11 cellular contexts compared by ENCODE assay signal in the genomic region with DNA sequence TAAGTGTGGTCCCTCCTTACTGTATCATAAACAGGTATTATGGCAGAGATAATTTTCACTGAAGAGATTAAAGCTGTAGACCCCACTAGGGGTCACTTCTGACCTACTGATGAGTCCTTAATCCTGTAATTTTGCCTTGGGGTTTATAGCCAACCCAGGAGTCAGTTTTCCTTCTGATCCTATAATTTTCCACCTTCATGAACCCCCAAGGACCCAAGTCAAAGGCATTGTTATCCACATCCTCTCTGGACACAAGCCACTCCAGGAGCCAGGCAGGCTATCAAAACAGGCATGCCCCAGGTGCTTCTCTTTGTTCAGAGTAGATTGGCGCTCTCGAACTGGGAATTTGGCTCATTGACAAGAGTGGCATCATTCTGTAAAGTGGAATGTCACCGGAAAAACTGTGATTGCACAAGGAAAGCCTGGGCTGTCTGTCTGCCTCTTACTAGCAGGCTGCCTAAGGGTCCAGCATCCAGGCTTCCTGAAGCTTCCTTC.
DNase-seq lines count a peak whose midpoint lies in the region; ATAC-seq, FAIRE-seq and TF ChIP-seq lines count a peak whose summit lies in the region.
"Had no signal": no experiment of that assay in that cellular context is flagged by ENCODE, and none has a peak within 500 bp of the region (broad histone marks: within the 10 kb centered on the region; RNA-seq: fewer than 3 reads in every experiment).

No MANE protein-coding gene starts in this region.

- peak; percentile 74 for TF ChIP-seq RAD21 in H1 (IDR thresholded peaks at IDR 0.05 in 1 of 2, conservative IDR thresholded peaks at IDR 0.05 in 1 of 2; ENCODE audit: low read depth in 2 of 2, low read length in 2 of 2)

- no peak overlapping the region for H3K18ac ChIP-seq in H1 (ENCODE audit: extremely low read depth, low read length)

- H2BK15ac ChIP-seq in H1 (ENCODE audit: low read length): no peak overlapping the region

- H3K4ac ChIP-seq in H1 (replicated peaks; ENCODE audit: insufficient read length, low read depth, low read length): no peak overlapping the region

- H3K23me2 ChIP-seq in H1 (ENCODE audit: low read depth, low read length): no peaks in the 10 kb centered on the region

- H3K27ac ChIP-seq in H1 (ENCODE audit: low read depth, low read length): no peak overlapping the region
- H3K27ac ChIP-seq: GM23248 had no signal

- TF ChIP-seq EP300 in H1 (IDR thresholded peaks at IDR 0.05; ENCODE audit: borderline replicate concordance in 1 of 2, low read depth in 2 of 2, low read length in 2 of 2): no peak

- H4K8ac ChIP-seq in H1 (ENCODE audit: extremely low read depth, insufficient read depth, low read length): no peak overlapping the region

- no peak for ATAC-seq in HG02763 (IDR thresholded peaks at IDR 0.05; ENCODE audit: unreplicated experiment)
- ATAC-seq: K562; stimulated activated effector memory CD8-positive, alpha-beta T cell treated with anti-CD3 and anti-CD28 coated beads, Interleukin-12 subunit alpha, Interleukin-12 subunit beta, amount 100 ng/mL, for 72 hours had no signal

- WGBS in H1 (ENCODE audit: extremely low coverage in 1 of 2, insufficient coverage in 1 of 2, insufficient read length in 1 of 2, insufficient replicate concordance in 2 of 2, low coverage in 1 of 2, low lambda C conversion rate in 2 of 2, missing lambda C conversion rate in 1 of 2), 2 experiments: 86% methylated on average over 3 of the region's 3 CpGs; no CpG with 5 or more reads in 1 of the 2 experiments

- H3K27me3 ChIP-seq in H1 (replicated peaks in 1 of 4; ENCODE audit: control insufficient read depth in 3 of 4, extremely low read depth in 1 of 4, insufficient read depth in 3 of 4, low read length in 3 of 4): no peaks in the 10 kb centered on the region

- no peak overlapping the region for H4K91ac ChIP-seq in H1 (replicated peaks; ENCODE audit: insufficient read length, low read length)

- CTCF ChIA-PET in H1 (lab: Charles Lee; ENCODE audit: partially characterized antibody): interaction anchor here (0.7 to 1.3 kb wide), 2 partner anchors 23 to 207 kb away, joined by 4 read pairs; no protein-coding TSS in a partner anchor

- H4K20me1 ChIP-seq in H1 (replicated peaks in 1 of 2; ENCODE audit: control insufficient read depth in 1 of 2, insufficient read depth in 2 of 2, low read length in 2 of 2): no peaks in the 10 kb centered on the region

- no peak overlapping the region for H2BK120ac ChIP-seq in H1 (replicated peaks; ENCODE audit: low read depth, low read length)

- H3K14ac ChIP-seq in H1 (ENCODE audit: insufficient read length): no peak overlapping the region

- H3K4me2 ChIP-seq in H1 (ENCODE audit: insufficient read depth in 1 of 2, low read depth in 2 of 2, low read length in 2 of 2): no peak overlapping the region

- H4K5ac ChIP-seq in H1 (ENCODE audit: insufficient read length, low read depth, low read length): no peak overlapping the region

- peaks cover 0 to 3% (median under 1%) of the 10 kb centered on the region in 4 experiments; a peak in 1 of 7 replicates for H3K4me1 ChIP-seq in H1 (replicated peaks in 1 of 4; ENCODE audit: control insufficient read depth in 3 of 4, insufficient read depth in 4 of 4, low read length in 3 of 4)

- no peak overlapping the region for H2BK5ac ChIP-seq in H1 (ENCODE audit: low read depth, low read length)

- H3K4me3 ChIP-seq in H1 (ENCODE audit: extremely low read depth in 1 of 4, insufficient read depth in 2 of 4, low read depth in 3 of 4, low read length in 4 of 4): no peak overlapping the region
- H3K4me3 ChIP-seq: GM23248, K562 had no signal

- no peaks in the 10 kb centered on the region for H3K9me3 ChIP-seq in H1 (ENCODE audit: insufficient read depth in 2 of 2, low read depth in 1 of 2, low read length in 1 of 2)

- H3K79me2 ChIP-seq in H1 (ENCODE audit: control insufficient read depth in 1 of 2, insufficient read depth in 2 of 2, low read length in 2 of 2): no peaks in the 10 kb centered on the region

- no peak overlapping the region for H2BK12ac ChIP-seq in H1 (ENCODE audit: low read depth, low read length)

- H3K9ac ChIP-seq in H1 (replicated peaks in 1 of 4; ENCODE audit: extremely low read depth in 1 of 4, low read depth in 3 of 4, low read length in 3 of 4): no peak overlapping the region
- H3K9ac ChIP-seq: GM23248 had no signal

- 0 out of 2 replicates have a peak overlapping the region, but pooled peaks have one; percentile 54 for H2AFZ ChIP-seq in H1 (ENCODE audit: low read length)
- H2AFZ ChIP-seq: GM23248 had no signal

- no peak overlapping the region for H2AK5ac ChIP-seq in H1 (ENCODE audit: low read depth, low read length)

- H3K36me3 ChIP-seq in H1 (ENCODE audit: control insufficient read depth in 2 of 4, insufficient read depth in 4 of 4, low read length in 3 of 4): no peaks in the 10 kb centered on the region

- H3K79me1 ChIP-seq in H1 (ENCODE audit: low read depth, low read length): no peaks in the 10 kb centered on the region

- no peak overlapping the region for H3K56ac ChIP-seq in H1 (replicated peaks; ENCODE audit: insufficient read length, low read depth, low read length)

- POLR2A ChIA-PET in H1 (lab: Charles Lee; ENCODE audit: partially characterized antibody): no interaction called here

- DNase-seq in NCI-H1105 treated with DMSO at 0.1 percent for 48 hours (lab: John Stamatoyannopoulos, UW) (peak; percentile 97), NCI-H345 (lab: John Stamatoyannopoulos, UW) (peak; percentile 94), H1 (ENCODE audit: low read depth in 1 of 2, low spot score in 2 of 2) (no peak), pulmonary artery endothelial cell (ENCODE audit: low read depth, low spot score) (peak; percentile 96), UCSD-AML1 (lab: John Stamatoyannopoulos, UW; ENCODE audit: unreplicated experiment) (no peak), NCI-H226 (no peak)
- DNase-seq: GM23248 had no signal

- H2BK20ac ChIP-seq in H1 (ENCODE audit: low read length): no peak overlapping the region

- H3K23ac ChIP-seq in H1 (ENCODE audit: insufficient read length): no peak overlapping the region

- peak in 2 of 3 experiments; percentile 22 to 27; a peak in 2 of 4 replicates for TF ChIP-seq CTCF in H1 (IDR thresholded peaks at IDR 0.05; ENCODE audit: control extremely low read depth in 1 of 3, insufficient read depth in 1 of 3, low read depth in 1 of 3, low read length in 3 of 3)

- no peak for FAIRE-seq in H1 (lab: Jason Lieb, UNC)
- FAIRE-seq: GM19239, K562 had no signal

- no peak for TF ChIP-seq POLR2A in H1 (IDR thresholded peaks at IDR 0.05; ENCODE audit: control extremely low read depth in 1 of 2, low read depth in 2 of 2, low read length in 2 of 2)

TF ChIP-seq in H1, 55 proteins besides CTCF, POLR2A, EP300 and RAD21:
- TF ChIP-seq SIX5 (IDR thresholded peaks at IDR 0.05; ENCODE audit: low read depth, low read length): no peak
- TF ChIP-seq NANOG (IDR thresholded peaks at IDR 0.05; ENCODE audit: insufficient read depth, low read depth, low read length, poor library complexity, severe bottlenecking): no peak
- TF ChIP-seq SP2 (IDR thresholded peaks at IDR 0.05; ENCODE audit: low read length): no peak
- no peak for TF ChIP-seq GTF2F1 (IDR thresholded peaks at IDR 0.05; ENCODE audit: borderline replicate concordance, low read depth, low read length)
- no peak for TF ChIP-seq BACH1 (IDR thresholded peaks at IDR 0.05; ENCODE audit: low read length)
- TF ChIP-seq CREB1 (IDR thresholded peaks at IDR 0.05): no peak
- no peak for TF ChIP-seq CTBP2 (IDR thresholded peaks at IDR 0.05; ENCODE audit: borderline replicate concordance, insufficient read depth, insufficient read length, low read length)

Comparison
In these comparisons a context has a peak if more than half of its experiments do, and no peak if none do; other contexts are left out.
1. DNase-seq: peak in NCI-H1105 treated with DMSO at 0.1 percent for 48 hours (single experiment), NCI-H345 (single experiment) and pulmonary artery endothelial cell (single experiment); none in H1 (0 of 2), UCSD-AML1 (single experiment) and NCI-H226 (single experiment).